ENCODE assay signal across 20 cellular contexts in the genomic region with DNA sequence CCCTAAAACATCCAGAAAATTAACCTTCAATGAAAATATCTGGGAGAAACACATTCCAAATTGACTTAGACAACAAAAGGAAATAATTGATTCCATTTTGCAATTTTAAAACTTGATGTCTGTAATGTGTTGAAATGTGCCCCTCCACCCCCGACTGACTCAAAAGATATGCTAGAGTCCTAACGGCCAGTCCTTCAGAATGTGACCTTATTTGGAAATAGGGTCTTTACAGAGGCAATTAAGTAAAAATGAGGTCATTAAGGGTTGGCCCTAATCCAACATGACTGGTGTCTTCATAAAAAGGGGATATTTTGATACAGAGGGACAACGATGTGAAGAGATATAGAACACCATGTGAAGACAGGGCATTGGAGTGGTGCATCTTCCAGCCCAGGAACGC.
DNase-seq lines count a peak whose midpoint lies in the region; ATAC-seq and TF ChIP-seq lines count a peak whose summit lies in the region.
"Had no signal": no experiment of that assay in that cellular context is flagged by ENCODE, and none has a peak within 500 bp of the region (broad histone marks: within the 10 kb centered on the region; RNA-seq: fewer than 3 reads in every experiment).

No MANE protein-coding gene starts in this region.

- no peak for TF ChIP-seq CTCF in nephron (IDR thresholded peaks at IDR 0.05; ENCODE audit: unreplicated experiment in 3 of 3)

- ATAC-seq in GM19035 (IDR thresholded peaks at IDR 0.05; ENCODE audit: unreplicated experiment) (no peak), GM18505 (IDR thresholded peaks at IDR 0.05; ENCODE audit: unreplicated experiment) (no peak)
- no peak for ATAC-seq in natural killer cell treated with Interleukin-12 subunit alpha and Interleukin-12 subunit beta and Interleukin-15 and Interleukin-18, amount 100 ng/mL, for 72 hours
- ATAC-seq: T-cell had no signal

- H3K27me3 Mint-ChIP-seq in nephron (ENCODE audit: low read depth), result no peaks in the 10 kb centered on the region
- H3K27me3 Mint-ChIP-seq in natural killer cell treated with Interleukin-12 subunit alpha and Interleukin-12 subunit beta and Interleukin-15 and Interleukin-18, amount 100 ng/mL, for 72 hours, result peaks cover 5% of the 10 kb centered on the region in 2 donors

- no peaks in the 10 kb centered on the region for H3K9me3 Mint-ChIP-seq in nephron
- H3K9me3 Mint-ChIP-seq in natural killer cell treated with Interleukin-12 subunit alpha and Interleukin-12 subunit beta and Interleukin-15 and Interleukin-18, amount 100 ng/mL, for 72 hours, result no peaks in the 10 kb centered on the region
- H3K9me3 Mint-ChIP-seq: T-cell had no signal

- H3K36me3 Mint-ChIP-seq in nephron (ENCODE audit: low read depth), result no peaks in the 10 kb centered on the region
- H3K36me3 Mint-ChIP-seq in natural killer cell treated with Interleukin-12 subunit alpha and Interleukin-12 subunit beta and Interleukin-15 and Interleukin-18, amount 100 ng/mL, for 72 hours, result no peaks in the 10 kb centered on the region
- H3K36me3 Mint-ChIP-seq: CD4-positive, alpha-beta memory T cell; T-cell had no signal

- DNase-seq in EH (ENCODE audit: low read depth) (peak; percentile 28), GM03348 (ENCODE audit: low spot score) (peak; percentile 12), NCI-H748 (lab: John Stamatoyannopoulos, UW; ENCODE audit: unreplicated experiment) (peak; percentile 70)
- DNase-seq in natural killer cell treated with Interleukin-12 subunit alpha and Interleukin-12 subunit beta and Interleukin-15 and Interleukin-18, amount 100 ng/mL, for 72 hours (ENCODE audit: low spot score), result no peak
- DNase-seq: C1 segment of cervical spinal cord; CD4-positive, alpha-beta memory T cell; COR-L47; DMS79 treated with DMSO at 0.1 percent for 48 hours; GOT3; NCI-H1436 treated with DMSO at 0.1 percent for 48 hours; NCI-H2029; NCI-H2227 treated with DMSO at 0.1 percent for 48 hours; NCI-H510A; NCI-H82; RPMI8226; SHP77; T-cell had no signal

- H3K4me3 Mint-ChIP-seq in nephron, result no peak overlapping the region
- no peak overlapping the region for H3K4me3 Mint-ChIP-seq in natural killer cell treated with Interleukin-12 subunit alpha and Interleukin-12 subunit beta and Interleukin-15 and Interleukin-18, amount 100 ng/mL, for 72 hours
- H3K4me3 Mint-ChIP-seq: CD4-positive, alpha-beta memory T cell; T-cell had no signal

- no peak for TF ChIP-seq POLR2A in GM18505 (IDR thresholded peaks at IDR 0.05; ENCODE audit: borderline replicate concordance, extremely low read depth, insufficient read depth, insufficient read length)

- peaks cover 73% of the 10 kb centered on the region for H3K4me1 Mint-ChIP-seq in nephron
- no peaks in the 10 kb centered on the region for H3K4me1 Mint-ChIP-seq in natural killer cell treated with Interleukin-12 subunit alpha and Interleukin-12 subunit beta and Interleukin-15 and Interleukin-18, amount 100 ng/mL, for 72 hours (ENCODE audit: low read depth in 2 of 2)
- H3K4me1 Mint-ChIP-seq: T-cell had no signal

- H3K27ac Mint-ChIP-seq in nephron, result peak overlapping the region; percentile 54 to 80 (median 77)
- H3K27ac Mint-ChIP-seq in natural killer cell treated with Interleukin-12 subunit alpha and Interleukin-12 subunit beta and Interleukin-15 and Interleukin-18, amount 100 ng/mL, for 72 hours, result no peak overlapping the region
- H3K27ac Mint-ChIP-seq: CD4-positive, alpha-beta memory T cell; T-cell had no signal

Comparison
In these comparisons a context has a peak if more than half of its experiments do, and no peak if none do; other contexts are left out.
1. H3K27ac Mint-ChIP-seq: peak in nephron (3 of 3); none in natural killer cell treated with Interleukin-12 subunit alpha and Interleukin-12 subunit beta and Interleukin-15 and Interleukin-18, amount 100 ng/mL, for 72 hours (0 of 2).